Comparison of ENCODE assay signal across 28 cellular contexts in genomic region chr1:15036101-15036500, GRCh38.
"Had no signal": no experiment of that assay in that cellular context is flagged by ENCODE, and none has a peak within 500 bp of the region (broad histone marks: within the 10 kb centered on the region; RNA-seq: fewer than 3 reads in every experiment).

No MANE protein-coding gene starts in this region.

- ATAC-seq: naive thymus-derived CD8-positive, alpha-beta T cell; psoas muscle; stimulated activated naive B cell treated with anti-CD40 and anti-IgM and Interleukin-4, amounts not matched to agents 10 μg/mL and 1 μg/mL and 100 μg/mL, for 72 hours had no signal

- H3K27me3 ChIP-seq: ovary, right lobe of liver, sigmoid colon, stomach, thyroid gland, tibial nerve, upper lobe of left lung, vagina had no signal

- H3K79me2 ChIP-seq: parathyroid adenoma had no signal

- H3K27ac Mint-ChIP-seq: naive B cell; natural killer cell treated with Interleukin-12 subunit alpha and Interleukin-12 subunit beta and Interleukin-15 and Interleukin-18, amount 100 ng/mL, for 72 hours; nephron progenitor cell; progenitor cell of endocrine pancreas; stimulated activated effector memory CD8-positive, alpha-beta T cell treated with anti-CD3 and anti-CD28 coated beads, Interleukin-12 subunit alpha, Interleukin-12 subunit beta, amount 100 ng/mL, for 72 hours; stimulated activated naive B cell treated with anti-CD40 and anti-IgM and Interleukin-4, amounts not matched to agents 10 μg/mL and 1 μg/mL and 100 μg/mL, for 72 hours had no signal

- H3K36me3 ChIP-seq: ovary, right lobe of liver, sigmoid colon, thoracic aorta, thyroid gland had no signal

- H3K4me3 Mint-ChIP-seq: naive B cell; naive thymus-derived CD8-positive, alpha-beta T cell; natural killer cell treated with Interleukin-12 subunit alpha and Interleukin-12 subunit beta and Interleukin-15 and Interleukin-18, amount 100 ng/mL, for 72 hours; nephron progenitor cell; neural crest cell; stimulated activated effector memory CD8-positive, alpha-beta T cell treated with anti-CD3 and anti-CD28 coated beads, Interleukin-12 subunit alpha, Interleukin-12 subunit beta, amount 100 ng/mL, for 72 hours; stimulated activated naive B cell treated with anti-CD40 and anti-IgM and Interleukin-4, amounts not matched to agents 10 μg/mL and 1 μg/mL and 100 μg/mL, for 72 hours had no signal

- H3K4me1 ChIP-seq: parathyroid adenoma, psoas muscle, right lobe of liver, sigmoid colon, stomach, tibial nerve, upper lobe of left lung, vagina had no signal

- H3K4me3 ChIP-seq: ovary, psoas muscle, right lobe of liver, sigmoid colon, stomach, thoracic aorta, thyroid gland, tibial nerve, upper lobe of left lung, vagina had no signal

- H3K9ac ChIP-seq: parathyroid adenoma had no signal

- H3K27me3 Mint-ChIP-seq: naive thymus-derived CD8-positive, alpha-beta T cell; progenitor cell of endocrine pancreas; stimulated activated naive B cell treated with anti-CD40 and anti-IgM and Interleukin-4, amounts not matched to agents 10 μg/mL and 1 μg/mL and 100 μg/mL, for 72 hours had no signal

- H2AFZ ChIP-seq: parathyroid adenoma had no signal

- DNase-seq: naive B cell; naive thymus-derived CD8-positive, alpha-beta T cell; nephron progenitor cell; occipital lobe; ovary; posterior cingulate gyrus; psoas muscle; right lobe of liver; sigmoid colon; small intestine; stimulated activated CD4-positive, alpha-beta T cell treated with anti-CD3 and anti-CD28 coated beads, Interleukin-15, amount 100 ng/mL, for 24 hours; stimulated activated CD4-positive, alpha-beta T cell treated with anti-CD3 and anti-CD28 coated beads, Interleukin-2, amount 100 ng/mL, for 24 hours; stimulated activated CD4-positive, alpha-beta T cell treated with anti-CD3 and anti-CD28 coated beads, Interleukin-2, amount 100 ng/mL, for 48 hours; stimulated activated CD4-positive, alpha-beta T cell treated with anti-CD3 and anti-CD28 coated beads, Interleukin-4, amount 100 ng/mL, for 24 hours; stimulated activated naive B cell treated with anti-CD40 and anti-IgM and Interleukin-4, amounts not matched to agents 10 μg/mL and 1 μg/mL and 100 μg/mL, for 72 hours; stimulated activated naive CD4-positive, alpha-beta T cell treated with Interleukin-2 at 50 U/mL for 16 hours; stomach; thyroid gland; trophoblast cell; upper lobe of left lung had no signal

- H3K4me1 Mint-ChIP-seq: neural crest cell had no signal

- H3K27ac ChIP-seq: ovary, parathyroid adenoma, psoas muscle, right lobe of liver, sigmoid colon, stomach, thoracic aorta, thyroid gland, tibial nerve, upper lobe of left lung, vagina had no signal

- H3K9me3 ChIP-seq: ovary, psoas muscle, right lobe of liver, sigmoid colon, stomach, thoracic aorta, thyroid gland, tibial nerve, upper lobe of left lung, vagina had no signal

- H3K9me3 Mint-ChIP-seq: naive B cell; naive thymus-derived CD8-positive, alpha-beta T cell; natural killer cell treated with Interleukin-12 subunit alpha and Interleukin-12 subunit beta and Interleukin-15 and Interleukin-18, amount 100 ng/mL, for 72 hours; nephron progenitor cell; neural crest cell; stimulated activated effector memory CD8-positive, alpha-beta T cell treated with anti-CD3 and anti-CD28 coated beads, Interleukin-12 subunit alpha, Interleukin-12 subunit beta, amount 100 ng/mL, for 72 hours; stimulated activated naive B cell treated with anti-CD40 and anti-IgM and Interleukin-4, amounts not matched to agents 10 μg/mL and 1 μg/mL and 100 μg/mL, for 72 hours had no signal
